ENCODE assay signal across 14 cellular contexts in the genomic region with DNA sequence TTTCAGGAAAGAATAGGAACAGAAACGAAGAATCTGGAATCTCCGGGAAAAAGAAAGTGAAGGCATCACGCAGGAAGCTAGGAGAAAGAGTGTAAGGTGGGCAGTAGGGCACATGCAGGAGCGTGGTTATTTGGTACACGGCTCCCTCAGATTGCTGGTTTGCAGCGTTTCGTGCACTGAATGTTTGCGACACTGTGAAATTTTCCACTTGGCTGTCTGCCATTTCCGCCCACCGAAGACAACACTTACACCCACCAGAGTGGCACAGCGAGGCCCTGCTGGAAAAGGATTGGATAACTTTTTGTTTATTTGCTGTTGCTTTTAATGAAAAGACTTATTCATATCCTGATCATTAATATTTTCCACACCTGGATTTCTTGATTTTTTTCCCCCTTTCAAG.
DNase-seq lines count a peak whose midpoint lies in the region; TF ChIP-seq lines count a peak whose summit lies in the region.
"Had no signal": no experiment of that assay in that cellular context is flagged by ENCODE, and none has a peak within 500 bp of the region (broad histone marks: within the 10 kb centered on the region; RNA-seq: fewer than 3 reads in every experiment).

No MANE protein-coding gene starts in this region.

- H3K27me3 ChIP-seq in smooth muscle cell (ENCODE audit: low read depth) (no peaks in the 10 kb centered on the region), right atrium auricular region (no peaks in the 10 kb centered on the region), esophagus squamous epithelium (no peaks in the 10 kb centered on the region)
- H3K27me3 ChIP-seq: cardiac muscle cell, esophagus muscularis mucosa, upper lobe of left lung had no signal

- H3K36me3 ChIP-seq in smooth muscle cell (ENCODE audit: low read depth) (peaks cover 5% of the 10 kb centered on the region), right atrium auricular region (peaks cover 14% of the 10 kb centered on the region), esophagus squamous epithelium (peaks cover 0 to 19% (median 0%) of the 10 kb centered on the region in 3 donors)
- H3K36me3 ChIP-seq: cardiac muscle cell had no signal

- H2AFZ ChIP-seq in smooth muscle cell (ENCODE audit: low read depth): no peak overlapping the region

- intact Hi-C loops in esophagus squamous epithelium (cut with DNase I): no loop called here

- H3K4me1 ChIP-seq in smooth muscle cell (ENCODE audit: low read depth) (no peaks in the 10 kb centered on the region), right atrium auricular region (peaks cover 0 to 8% of the 10 kb centered on the region in 2 donors), esophagus squamous epithelium (peaks cover 0 to 62% (median 20%) of the 10 kb centered on the region in 3 donors)
- H3K4me1 ChIP-seq: esophagus muscularis mucosa had no signal

- H3K27ac ChIP-seq in smooth muscle cell (ENCODE audit: low read depth): peak overlapping the region; percentile 37
- no peak overlapping the region for H3K27ac ChIP-seq in right atrium auricular region
- H3K27ac ChIP-seq in esophagus squamous epithelium: peak overlapping the region in 2 of 4 donors; percentile 55 to 61
- H3K27ac ChIP-seq: cardiac muscle cell, esophagus muscularis mucosa, upper lobe of left lung had no signal

- H3K79me2 ChIP-seq in smooth muscle cell (ENCODE audit: low read depth): peaks cover 20% of the 10 kb centered on the region

- H3K4me2 ChIP-seq in smooth muscle cell: peak overlapping the region; percentile 46

- 59% methylated on average over 11 of the region's 11 CpGs for whole genome bisulfite sequencing in smooth muscle cell (ENCODE audit: low lambda C conversion rate)
- 79 to 80% methylated on average over 11 of the region's 11 CpGs for WGBS in esophagus squamous epithelium, 2 donors

- H4K20me1 ChIP-seq in smooth muscle cell (ENCODE audit: low read depth): peaks cover 64% of the 10 kb centered on the region

- no peaks in the 10 kb centered on the region for H3F3A ChIP-seq in smooth muscle cell (ENCODE audit: low read depth)

- no peak for TF ChIP-seq POLR2A in esophagus squamous epithelium (IDR thresholded peaks at IDR 0.05)

- TF ChIP-seq CTCF in smooth muscle cell (IDR thresholded peaks at IDR 0.05; ENCODE audit: borderline replicate concordance, insufficient read depth, poor library complexity, severe bottlenecking) (no peak), right atrium auricular region (IDR thresholded peaks at IDR 0.05) (no peak), esophagus squamous epithelium (IDR thresholded peaks at IDR 0.05) (no peak)

- H3K4me3 ChIP-seq in smooth muscle cell: no peak overlapping the region
- H3K4me3 ChIP-seq in right atrium auricular region: no peak overlapping the region
- H3K4me3 ChIP-seq in esophagus squamous epithelium: no peak overlapping the region
- H3K4me3 ChIP-seq: cardiac muscle cell, esophagus muscularis mucosa, upper lobe of left lung had no signal

- H3K9me3 ChIP-seq in smooth muscle cell (replicated peaks; ENCODE audit: low read depth) (no peaks in the 10 kb centered on the region), right atrium auricular region (peaks cover 0 to 7% of the 10 kb centered on the region in 2 donors), esophagus squamous epithelium (peaks cover 0 to 7% (median 0%) of the 10 kb centered on the region in 3 donors)
- H3K9me3 ChIP-seq: upper lobe of left lung had no signal

- H3K9ac ChIP-seq in smooth muscle cell (ENCODE audit: low read depth): peak overlapping the region; percentile 7

- DNase-seq in stimulated activated CD4-positive, alpha-beta T cell treated with anti-CD3 and anti-CD28 coated beads, Interleukin-15, amount 100 ng/mL, for 24 hours: peak; percentile 54
- no peak for DNase-seq in stimulated activated CD4-positive, alpha-beta T cell treated with anti-CD3 and anti-CD28 coated beads, Interleukin-2, amount 100 ng/mL, for 48 hours
- peak; percentile 28 for DNase-seq in activated effector memory CD4-positive, alpha-beta T cell treated with Interleukin-2 at 50 U/mL for 16 hours
- DNase-seq in smooth muscle cell (lab: John Stamatoyannopoulos, UW; ENCODE audit: unreplicated experiment): no peak
- DNase-seq in NCI-H1092 (lab: John Stamatoyannopoulos, UW): no peak
- DNase-seq in right atrium auricular region (ENCODE audit: low spot score): no peak
- DNase-seq in COLO829 (ENCODE audit: low spot score): no peak
- no peak for DNase-seq in esophagus squamous epithelium (lab: John Stamatoyannopoulos, UW)
- DNase-seq: ACHN, mesenchymal stem cell, MV-4-11, upper lobe of left lung had no signal

Comparison
In these comparisons a context has a peak if more than half of its experiments do, and no peak if none do; other contexts are left out.
1. DNase-seq: peak in stimulated activated CD4-positive, alpha-beta T cell treated with anti-CD3 and anti-CD28 coated beads, Interleukin-15, amount 100 ng/mL, for 24 hours (single experiment) and activated effector memory CD4-positive, alpha-beta T cell treated with Interleukin-2 at 50 U/mL for 16 hours (single experiment); none in stimulated activated CD4-positive, alpha-beta T cell treated with anti-CD3 and anti-CD28 coated beads, Interleukin-2, amount 100 ng/mL, for 48 hours (0 of 2), smooth muscle cell (single experiment), NCI-H1092 (single experiment), right atrium auricular region (single experiment), COLO829 (single experiment) and esophagus squamous epithelium (single experiment).